12 cellular contexts compared by ENCODE assay signal in genomic region chr13:77048592-77048991, GRCh38. TPM values are rescaled to one million over a fixed set of nuclear protein-coding genes. Genes with fewer than 3 reads are reported as not detected.
DNase-seq lines count a peak whose midpoint lies in the region; ATAC-seq and TF ChIP-seq lines count a peak whose summit lies in the region.
"Had no signal": no experiment of that assay in that cellular context is flagged by ENCODE, and none has a peak within 500 bp of the region (broad histone marks: within the 10 kb centered on the region; RNA-seq: fewer than 3 reads in every experiment).

No MANE protein-coding gene starts in this region.

- no peak overlapping the region for H3K27ac ChIP-seq in CD4-positive, CD25-positive, alpha-beta regulatory T cell (ENCODE audit: insufficient read depth, low read length, poor library complexity, severe bottlenecking)
- H3K27ac ChIP-seq in H9 (ENCODE audit: insufficient read length, low read depth, low read length) (no peak overlapping the region), left lung (peak overlapping the region in 1 of 2 donors; percentile 46)

- no CpG with 5 or more reads among the region's 3 CpGs for WGBS in H9 (ENCODE audit: extremely low coverage, insufficient read length, low lambda C conversion rate)

- no peaks in the 10 kb centered on the region for H3K4me1 ChIP-seq in CD4-positive, CD25-positive, alpha-beta regulatory T cell (ENCODE audit: control insufficient read depth, insufficient read depth, low read length, poor library complexity, severe bottlenecking)
- H3K4me1 ChIP-seq in H9 (ENCODE audit: insufficient read depth, low read length) (peaks cover 5% of the 10 kb centered on the region; the same call in 1 of the 2 replicates), left lung (peaks cover 0 to 15% of the 10 kb centered on the region in 2 donors)

- H3K79me1 ChIP-seq in H9 (ENCODE audit: insufficient read depth, low read depth, low read length, poor library complexity, severe bottlenecking) = no peaks in the 10 kb centered on the region

- no peak overlapping the region for H3K23ac ChIP-seq in H9 (ENCODE audit: insufficient read length, low read depth, low read length)

- no peak overlapping the region for H3K9ac ChIP-seq in H9 (ENCODE audit: extremely low read depth, insufficient read length, low read length)

- no peaks in the 10 kb centered on the region for H3K9me3 Mint-ChIP-seq in CD4-positive, CD25-positive, alpha-beta regulatory T cell
- no peaks in the 10 kb centered on the region; a peak in 1 of 5 replicates for H3K9me3 Mint-ChIP-seq in H9
- H3K9me3 Mint-ChIP-seq in activated CD8-positive, alpha-beta T cell treated with anti-CD3 and anti-CD28 coated beads, Interleukin-2, amount 10 ng/mL, durations not matched to agents 7 days and 5 days (ENCODE audit: insufficient read depth) = no peaks in the 10 kb centered on the region

- no peak overlapping the region for H4K8ac ChIP-seq in H9 (replicated peaks; ENCODE audit: insufficient read length, low read depth, low read length)

- H3K56ac ChIP-seq in H9 (ENCODE audit: insufficient read length, low read depth, low read length) = no peak overlapping the region

- H3K9me3 ChIP-seq in CD4-positive, CD25-positive, alpha-beta regulatory T cell (ENCODE audit: control insufficient read depth in 2 of 2, low read length in 2 of 2) = no peaks in the 10 kb centered on the region
- H3K9me3 ChIP-seq in H9 (ENCODE audit: control insufficient read depth, low read depth, low read length) (no peaks in the 10 kb centered on the region), left lung (no peaks in the 10 kb centered on the region)
- H3K9me3 ChIP-seq: heart right ventricle had no signal

- no peak overlapping the region for H2BK15ac ChIP-seq in H9 (ENCODE audit: low read depth, low read length)

- H3K36me3 ChIP-seq in CD4-positive, CD25-positive, alpha-beta regulatory T cell (ENCODE audit: control insufficient read depth, insufficient read depth, low read length) = peaks cover 74% of the 10 kb centered on the region
- peaks cover 0 to 82% of the 10 kb centered on the region in 2 donors for H3K36me3 ChIP-seq in left lung

- no peak overlapping the region for H2AK5ac ChIP-seq in H9 (ENCODE audit: insufficient read length, low read length)

- no peak overlapping the region for H3K18ac ChIP-seq in H9 (ENCODE audit: insufficient read length, low read depth, low read length)

- H3K27me3 ChIP-seq in CD4-positive, CD25-positive, alpha-beta regulatory T cell (ENCODE audit: control insufficient read depth, insufficient read depth, low read length) = no peaks in the 10 kb centered on the region
- H3K27me3 ChIP-seq in H9 (ENCODE audit: insufficient read depth, low read length) (no peaks in the 10 kb centered on the region), left lung (no peaks in the 10 kb centered on the region)
- H3K27me3 ChIP-seq: heart right ventricle had no signal

- no peaks in the 10 kb centered on the region for H3K27me3 Mint-ChIP-seq in CD4-positive, CD25-positive, alpha-beta regulatory T cell
- no peaks in the 10 kb centered on the region for H3K27me3 Mint-ChIP-seq in H9 (ENCODE audit: low read depth)
- no peaks in the 10 kb centered on the region for H3K27me3 Mint-ChIP-seq in activated CD8-positive, alpha-beta T cell treated with anti-CD3 and anti-CD28 coated beads, Interleukin-2, amount 10 ng/mL, durations not matched to agents 7 days and 5 days (ENCODE audit: low read depth)

- H3K4me1 Mint-ChIP-seq in CD4-positive, CD25-positive, alpha-beta regulatory T cell = peaks cover 0 to 4% (median 1%) of the 10 kb centered on the region in 4 donors
- H3K4me1 Mint-ChIP-seq in H9 = peaks cover 34 to 43% of the 10 kb centered on the region in 2 experiments
- H3K4me1 Mint-ChIP-seq in activated CD8-positive, alpha-beta T cell treated with anti-CD3 and anti-CD28 coated beads, Interleukin-2, amount 10 ng/mL, durations not matched to agents 7 days and 5 days (ENCODE audit: low read depth) = peaks cover 2% of the 10 kb centered on the region

- H3K27ac Mint-ChIP-seq in CD4-positive, CD25-positive, alpha-beta regulatory T cell = peak overlapping the region in 2 of 3 donors; percentile 42 to 44
- peak overlapping the region; percentile 53 to 86 (median 75); a peak in 6 of 7 replicates for H3K27ac Mint-ChIP-seq in H9
- H3K27ac Mint-ChIP-seq in activated CD8-positive, alpha-beta T cell treated with anti-CD3 and anti-CD28 coated beads, Interleukin-2, amount 10 ng/mL, durations not matched to agents 7 days and 5 days = peak overlapping the region; percentile 9

- no peak overlapping the region for H3K4ac ChIP-seq in H9 (ENCODE audit: low read depth, low read length)

- intact Hi-C loops in left lung (cut with DNase I) (no loop called here), left colon (cut with DNase I, micrococcal nuclease) (no loop called here)

- no peaks in the 10 kb centered on the region for H3K79me2 ChIP-seq in H9 (ENCODE audit: insufficient read depth, low read length)

- H4K91ac ChIP-seq in H9 (ENCODE audit: insufficient read length, low read depth, low read length) = no peak overlapping the region

- DNase-seq in CD4-positive, CD25-positive, alpha-beta regulatory T cell = no peak
- DNase-seq in H9 (peak; percentile 72), left lung (no peak), left colon (no peak), NCI-H226 (no peak)
- DNase-seq in activated CD8-positive, alpha-beta T cell treated with anti-CD3 and anti-CD28 coated beads, Interleukin-2, amount 10 ng/mL, durations not matched to agents 7 days and 5 days = no peak
- DNase-seq: heart right ventricle, PC-3, retina, substantia nigra had no signal

- no peaks in the 10 kb centered on the region for H4K20me1 ChIP-seq in H9 (ENCODE audit: control insufficient read depth, insufficient read depth, insufficient read length)

- H2BK5ac ChIP-seq in H9 (ENCODE audit: insufficient read length, low read length) = no peak overlapping the region

- H3K23me2 ChIP-seq in H9 (ENCODE audit: insufficient read length, low read depth, low read length, poor library complexity, severe bottlenecking) = no peaks in the 10 kb centered on the region

- H3K4me3 Mint-ChIP-seq in CD4-positive, CD25-positive, alpha-beta regulatory T cell = no peak overlapping the region
- no peak overlapping the region; a peak in 1 of 5 replicates for H3K4me3 Mint-ChIP-seq in H9
- no peak overlapping the region for H3K4me3 Mint-ChIP-seq in activated CD8-positive, alpha-beta T cell treated with anti-CD3 and anti-CD28 coated beads, Interleukin-2, amount 10 ng/mL, durations not matched to agents 7 days and 5 days

- no peak overlapping the region for H3T11ph ChIP-seq in H9 (ENCODE audit: low read length)

- H3K14ac ChIP-seq in H9 (ENCODE audit: insufficient read depth, low read length) = no peak overlapping the region

- H2BK20ac ChIP-seq in H9 (ENCODE audit: low read depth, low read length, poor library complexity, severe bottlenecking) = no peak overlapping the region

- no peak overlapping the region for H3K4me3 ChIP-seq in CD4-positive, CD25-positive, alpha-beta regulatory T cell (ENCODE audit: low read depth, low read length)
- H3K4me3 ChIP-seq in left lung = no peak overlapping the region
- H3K4me3 ChIP-seq: heart right ventricle had no signal

- TF ChIP-seq CTCF in H9 (conservative IDR thresholded peaks at IDR 0.05) = no peak
- no peak for TF ChIP-seq CTCF in left lung (IDR thresholded peaks at IDR 0.05)

- no peak overlapping the region for H3K4me2 ChIP-seq in H9 (ENCODE audit: insufficient read depth, insufficient read length, low read length)

- peaks cover 60% of the 10 kb centered on the region for H3K36me3 Mint-ChIP-seq in CD4-positive, CD25-positive, alpha-beta regulatory T cell
- peaks cover 14 to 47% (median 27%) of the 10 kb centered on the region in 3 experiments; a peak in 6 of 7 replicates for H3K36me3 Mint-ChIP-seq in H9 (ENCODE audit: insufficient read depth in 1 of 3, low read depth in 3 of 3)
- peaks cover 47% of the 10 kb centered on the region for H3K36me3 Mint-ChIP-seq in activated CD8-positive, alpha-beta T cell treated with anti-CD3 and anti-CD28 coated beads, Interleukin-2, amount 10 ng/mL, durations not matched to agents 7 days and 5 days (ENCODE audit: low read depth)

- H2BK120ac ChIP-seq in H9 (ENCODE audit: low read depth, low read length, poor library complexity, severe bottlenecking) = no peak overlapping the region

- H4K5ac ChIP-seq in H9 (ENCODE audit: insufficient read length, low read depth, low read length) = no peak overlapping the region

- no peak for ATAC-seq in CD4-positive, CD25-positive, alpha-beta regulatory T cell (ENCODE audit: low read depth in 2 of 2)
- no peak for ATAC-seq in activated CD8-positive, alpha-beta T cell treated with anti-CD3 and anti-CD28 coated beads, Interleukin-2, amount 10 ng/mL, durations not matched to agents 7 days and 5 days
- ATAC-seq in left lung (peak; percentile 51), HG03432 (IDR thresholded peaks at IDR 0.05; ENCODE audit: unreplicated experiment) (no peak), GM18517 (IDR thresholded peaks at IDR 0.05; ENCODE audit: unreplicated experiment) (no peak), left colon (no peak)
- ATAC-seq: heart right ventricle, PC-3 had no signal

- no peak overlapping the region for H2AFZ ChIP-seq in H9 (ENCODE audit: low read length)

- CTCF ChIA-PET in activated CD8-positive, alpha-beta T cell treated with anti-CD3 and anti-CD28 coated beads, Interleukin-2, amount 10 ng/mL, durations not matched to agents 7 days and 5 days (lab: Charles Lee) = interaction anchor here (1.4 kb wide), 1 partner anchor 12 kb away, joined by 4 read pairs; no protein-coding TSS in a partner anchor

- no peak overlapping the region for H2BK12ac ChIP-seq in H9 (ENCODE audit: insufficient read length, low read depth, low read length)

- POLR2A ChIA-PET in activated CD8-positive, alpha-beta T cell treated with anti-CD3 and anti-CD28 coated beads, Interleukin-2, amount 10 ng/mL, durations not matched to agents 7 days and 5 days (lab: Charles Lee) = no interaction called here

RNA-seq across cellular contexts. Expression of gene FBXL3, which starts 21.6 kb away (rescaled TPM):
- 89.0 TPM for total RNA-seq in CD4-positive, CD25-positive, alpha-beta regulatory T cell
- 10 to 100 TPM; 36.7 to 63.3 (median 48.5) TPM for polyA plus RNA-seq in CD4-positive, CD25-positive, alpha-beta regulatory T cell
- total RNA-seq in H9 (2021) (16.4 and 16.7 TPM in 2 replicates), left lung (10 to 100 TPM; 38.8 to 46.1 TPM), left colon (10 to 100 TPM; 37.7 to 52.0 TPM)
- total RNA-seq in activated CD8-positive, alpha-beta T cell treated with anti-CD3 and anti-CD28 coated beads, Interleukin-2, amount 10 ng/mL, durations not matched to agents 7 days and 5 days = 10 to 100 TPM; 35.6 to 38.0 TPM

RNA-seq across cellular contexts. Expression of gene CLN5, which starts 56.7 kb away (rescaled TPM):
- total RNA-seq in CD4-positive, CD25-positive, alpha-beta regulatory T cell = 27.3 TPM
- 10 to 100 TPM; 36.9 to 45.5 (median 41.0) TPM for polyA plus RNA-seq in CD4-positive, CD25-positive, alpha-beta regulatory T cell
- 8.3 and 10.1 TPM in 2 replicates for total RNA-seq in H9 (2021)
- total RNA-seq in activated CD8-positive, alpha-beta T cell treated with anti-CD3 and anti-CD28 coated beads, Interleukin-2, amount 10 ng/mL, durations not matched to agents 7 days and 5 days = 10 to 100 TPM; 10.0 to 10.2 TPM
- 10 to 100 TPM; 34.7 to 43.4 TPM for total RNA-seq in left lung
- total RNA-seq in left colon = 10 to 100 TPM; 18.1 to 30.4 TPM

Comparison
In these comparisons a context has a peak if more than half of its experiments do, and no peak if none do; other contexts are left out.
1. H3K27ac Mint-ChIP-seq: peak in every context shown above with its lines; median percentile 75 in H9; 43 in CD4-positive, CD25-positive, alpha-beta regulatory T cell; 9 in activated CD8-positive, alpha-beta T cell treated with anti-CD3 and anti-CD28 coated beads, Interleukin-2, amount 10 ng/mL, durations not matched to agents 7 days and 5 days.